In genomic region chr5:1644810-1645571, GRCh38 we compare ENCODE assay signal across 1 cellular context.
TF ChIP-seq lines count a peak whose summit lies in the region.

No MANE protein-coding gene starts in this region.

TF ChIP-seq in K562, 482 proteins besides CTCF, POLR2A, EP300 and RAD21 (continued from another document):
- TF ChIP-seq CREB3 (tag; conservative IDR thresholded peaks at IDR 0.05; ENCODE audit: low read depth) (no peak), CXXC5 (CRISPR knock-in tag; IDR thresholded peaks at IDR 0.05) (peak; percentile 46; the same call in 1 of the 2 replicates), GATA2 (CRISPR knock-in tag; IDR thresholded peaks at IDR 0.05) (no peak), MAFG (tag; conservative IDR thresholded peaks at IDR 0.05) (no peak), E2F6 (IDR thresholded peaks at IDR 0.05; ENCODE audit: borderline replicate concordance in 1 of 2, extremely low read depth in 1 of 2, insufficient read depth in 1 of 2, insufficient read length in 1 of 2, low read depth in 1 of 2, low read length in 1 of 2, poor library complexity in 1 of 2, severe bottlenecking in 1 of 2) (peak in 1 of 2 experiments; percentile 70), ZNF431 (CRISPR knock-in tag; IDR thresholded peaks at IDR 0.05) (no peak), RB1 (IDR thresholded peaks at IDR 0.05; ENCODE audit: low read depth) (peak; percentile 95), MYC (IDR thresholded peaks at IDR 0.05; ENCODE audit: low read depth, low read length) (peak; percentile 15; the same call in 1 of the 2 replicates), MYC (CRISPR knock-in tag; IDR thresholded peaks at IDR 0.05; ENCODE audit: borderline replicate concordance, low read depth) (no peak), CREM (IDR thresholded peaks at IDR 0.05; ENCODE audit: low read depth) (peak; percentile 67), NR0B1 (IDR thresholded peaks at IDR 0.05; ENCODE audit: partially characterized antibody) (no peak), RCOR1 (IDR thresholded peaks at IDR 0.05; ENCODE audit: borderline replicate concordance in 1 of 2, low read depth in 2 of 2, low read length in 2 of 2) (peak in 1 of 2 experiments; percentile 49; a peak in 1 of 4 replicates), NFIC (IDR thresholded peaks at IDR 0.05) (0 out of 2 replicates have a peak, but pooled peaks have one; percentile 7), KDM2B (CRISPR knock-in tag; IDR thresholded peaks at IDR 0.05) (0 out of 2 replicates have a peak, but pooled peaks have one; percentile 39), ARID4B (CRISPR knock-in tag; IDR thresholded peaks at IDR 0.05) (peak; percentile 25; the same call in 1 of the 2 replicates), PTRF (tag; IDR thresholded peaks at IDR 0.05) (no peak), ZHX1 (conservative IDR thresholded peaks at IDR 0.05; ENCODE audit: low read length) (0 out of 2 replicates have a peak, but pooled peaks have one; percentile 37), CC2D1A (IDR thresholded peaks at IDR 0.05) (0 out of 2 replicates have a peak, but pooled peaks have one; percentile 31)
